ENCODE assay signal across 1 cellular context in the genomic region with DNA sequence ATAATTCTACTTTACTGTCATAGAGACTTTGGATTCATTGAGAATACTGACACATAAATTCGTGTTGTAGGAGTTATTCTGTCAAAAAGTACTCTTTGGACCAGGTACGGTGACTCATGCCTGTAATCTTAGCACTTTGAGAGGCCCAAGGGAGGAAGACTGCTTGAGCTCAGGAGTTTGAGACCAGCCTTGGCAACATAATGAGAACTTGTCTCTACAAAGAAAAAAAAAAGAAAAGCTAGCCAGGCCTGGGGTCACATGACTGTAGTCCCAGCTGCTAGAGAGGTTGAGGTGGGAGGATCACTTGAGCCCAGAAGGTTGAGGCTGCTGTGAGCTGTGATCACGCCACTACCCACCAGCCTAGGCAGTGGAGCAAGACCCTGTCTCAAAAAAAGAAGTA.
TF ChIP-seq lines count a peak whose summit lies in the region.

No MANE protein-coding gene starts in this region.

TF ChIP-seq in K562, 482 proteins besides CTCF, POLR2A, EP300 and RAD21 (continued from another document):
- TF ChIP-seq TFE3 (CRISPR knock-in tag; IDR thresholded peaks at IDR 0.05) (peak; percentile 58), EWSR1 (IDR thresholded peaks at IDR 0.05; ENCODE audit: borderline replicate concordance, low read depth, partially characterized antibody) (no peak), JUND (IDR thresholded peaks at IDR 0.05; ENCODE audit: borderline replicate concordance, low read depth, low read length) (peak; percentile 31; the same call in 1 of the 2 replicates), JUND (tag; IDR thresholded peaks at IDR 0.05; ENCODE audit: borderline replicate concordance, low read depth, low read length) (no peak), ZNF12 (CRISPR knock-in tag; IDR thresholded peaks at IDR 0.05) (no peak), TEAD2 (tag; IDR thresholded peaks at IDR 0.05) (no peak), ZNF444 (CRISPR knock-in tag; IDR thresholded peaks at IDR 0.05) (no peak), KAT8 (IDR thresholded peaks at IDR 0.05; ENCODE audit: low read depth) (no peak), CBFA2T2 (conservative IDR thresholded peaks at IDR 0.05) (0 out of 2 replicates have a peak, but pooled peaks have one; percentile 10), USF1 (CRISPR knock-in tag; IDR thresholded peaks at IDR 0.05) (no peak), L3MBTL2 (IDR thresholded peaks at IDR 0.05) (no peak), HEY1 (CRISPR knock-in tag; IDR thresholded peaks at IDR 0.05; ENCODE audit: borderline replicate concordance) (no peak), FOXP1 (CRISPR knock-in tag; IDR thresholded peaks at IDR 0.05) (no peak), ATF7 (IDR thresholded peaks at IDR 0.05) (no peak), ZBTB17 (CRISPR knock-in tag; IDR thresholded peaks at IDR 0.05) (no peak), BCL6 (CRISPR knock-in tag; IDR thresholded peaks at IDR 0.05) (no peak), ZNF384 (IDR thresholded peaks at IDR 0.05; ENCODE audit: low read depth, low read length) (peak; percentile 72), NELFE (IDR thresholded peaks at IDR 0.05; ENCODE audit: insufficient read depth, insufficient read length) (no peak), HDGF (IDR thresholded peaks at IDR 0.05) (no peak), ZNF134 (CRISPR knock-in tag; conservative IDR thresholded peaks at IDR 0.05) (no peak), PPARD (CRISPR knock-in tag; IDR thresholded peaks at IDR 0.05) (no peak), MXI1 (IDR thresholded peaks at IDR 0.05; ENCODE audit: low read depth, low read length) (no peak), ETS1 (conservative IDR thresholded peaks at IDR 0.05; ENCODE audit: control insufficient read depth, low read depth, low read length) (no peak), DIDO1 (tag; IDR thresholded peaks at IDR 0.05; ENCODE audit: low read depth) (no peak), CBFB (CRISPR knock-in tag; IDR thresholded peaks at IDR 0.05) (no peak), SRF (CRISPR knock-in tag; IDR thresholded peaks at IDR 0.05) (no peak), TCF3 (CRISPR knock-in tag; IDR thresholded peaks at IDR 0.05) (no peak), PURB (CRISPR knock-in tag; IDR thresholded peaks at IDR 0.05; ENCODE audit: low read depth) (no peak), USF2 (CRISPR knock-in tag; IDR thresholded peaks at IDR 0.05) (peak; percentile 57), TOE1 (IDR thresholded peaks at IDR 0.05; ENCODE audit: borderline replicate concordance) (0 out of 2 replicates have a peak, but pooled peaks have one; percentile 40), TOE1 (CRISPR knock-in tag; IDR thresholded peaks at IDR 0.05; ENCODE audit: borderline replicate concordance, low read depth) (no peak), EGR1 (conservative IDR thresholded peaks at IDR 0.05) (no peak)
- TF ChIP-seq, protein P1, sequence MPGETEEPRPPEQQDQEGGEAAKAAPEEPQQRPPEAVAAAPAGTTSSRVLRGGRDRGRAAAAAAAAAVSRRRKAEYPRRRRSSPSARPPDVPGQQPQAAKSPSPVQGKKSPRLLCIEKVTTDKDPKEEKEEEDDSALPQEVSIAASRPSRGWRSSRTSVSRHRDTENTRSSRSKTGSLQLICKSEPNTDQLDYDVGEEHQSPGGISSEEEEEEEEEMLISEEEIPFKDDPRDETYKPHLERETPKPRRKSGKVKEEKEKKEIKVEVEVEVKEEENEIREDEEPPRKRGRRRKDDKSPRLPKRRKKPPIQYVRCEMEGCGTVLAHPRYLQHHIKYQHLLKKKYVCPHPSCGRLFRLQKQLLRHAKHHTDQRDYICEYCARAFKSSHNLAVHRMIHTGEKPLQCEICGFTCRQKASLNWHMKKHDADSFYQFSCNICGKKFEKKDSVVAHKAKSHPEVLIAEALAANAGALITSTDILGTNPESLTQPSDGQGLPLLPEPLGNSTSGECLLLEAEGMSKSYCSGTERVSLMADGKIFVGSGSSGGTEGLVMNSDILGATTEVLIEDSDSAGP (CRISPR knock-in tag; IDR thresholded peaks at IDR 0.05), result no peak
- TF ChIP-seq, protein P2, sequence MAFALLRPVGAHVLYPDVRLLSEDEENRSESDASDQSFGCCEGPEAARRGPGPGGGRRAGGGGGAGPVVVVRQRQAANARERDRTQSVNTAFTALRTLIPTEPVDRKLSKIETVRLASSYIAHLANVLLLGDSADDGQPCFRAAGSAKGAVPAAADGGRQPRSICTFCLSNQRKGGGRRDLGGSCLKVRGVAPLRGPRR (CRISPR knock-in tag; IDR thresholded peaks at IDR 0.05), result no peak
- TF ChIP-seq, protein P3, sequence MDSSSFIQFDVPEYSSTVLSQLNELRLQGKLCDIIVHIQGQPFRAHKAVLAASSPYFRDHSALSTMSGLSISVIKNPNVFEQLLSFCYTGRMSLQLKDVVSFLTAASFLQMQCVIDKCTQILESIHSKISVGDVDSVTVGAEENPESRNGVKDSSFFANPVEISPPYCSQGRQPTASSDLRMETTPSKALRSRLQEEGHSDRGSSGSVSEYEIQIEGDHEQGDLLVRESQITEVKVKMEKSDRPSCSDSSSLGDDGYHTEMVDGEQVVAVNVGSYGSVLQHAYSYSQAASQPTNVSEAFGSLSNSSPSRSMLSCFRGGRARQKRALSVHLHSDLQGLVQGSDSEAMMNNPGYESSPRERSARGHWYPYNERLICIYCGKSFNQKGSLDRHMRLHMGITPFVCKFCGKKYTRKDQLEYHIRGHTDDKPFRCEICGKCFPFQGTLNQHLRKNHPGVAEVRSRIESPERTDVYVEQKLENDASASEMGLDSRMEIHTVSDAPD (CRISPR knock-in tag; IDR thresholded peaks at IDR 0.05), result no peak
- TF ChIP-seq, protein P4, sequence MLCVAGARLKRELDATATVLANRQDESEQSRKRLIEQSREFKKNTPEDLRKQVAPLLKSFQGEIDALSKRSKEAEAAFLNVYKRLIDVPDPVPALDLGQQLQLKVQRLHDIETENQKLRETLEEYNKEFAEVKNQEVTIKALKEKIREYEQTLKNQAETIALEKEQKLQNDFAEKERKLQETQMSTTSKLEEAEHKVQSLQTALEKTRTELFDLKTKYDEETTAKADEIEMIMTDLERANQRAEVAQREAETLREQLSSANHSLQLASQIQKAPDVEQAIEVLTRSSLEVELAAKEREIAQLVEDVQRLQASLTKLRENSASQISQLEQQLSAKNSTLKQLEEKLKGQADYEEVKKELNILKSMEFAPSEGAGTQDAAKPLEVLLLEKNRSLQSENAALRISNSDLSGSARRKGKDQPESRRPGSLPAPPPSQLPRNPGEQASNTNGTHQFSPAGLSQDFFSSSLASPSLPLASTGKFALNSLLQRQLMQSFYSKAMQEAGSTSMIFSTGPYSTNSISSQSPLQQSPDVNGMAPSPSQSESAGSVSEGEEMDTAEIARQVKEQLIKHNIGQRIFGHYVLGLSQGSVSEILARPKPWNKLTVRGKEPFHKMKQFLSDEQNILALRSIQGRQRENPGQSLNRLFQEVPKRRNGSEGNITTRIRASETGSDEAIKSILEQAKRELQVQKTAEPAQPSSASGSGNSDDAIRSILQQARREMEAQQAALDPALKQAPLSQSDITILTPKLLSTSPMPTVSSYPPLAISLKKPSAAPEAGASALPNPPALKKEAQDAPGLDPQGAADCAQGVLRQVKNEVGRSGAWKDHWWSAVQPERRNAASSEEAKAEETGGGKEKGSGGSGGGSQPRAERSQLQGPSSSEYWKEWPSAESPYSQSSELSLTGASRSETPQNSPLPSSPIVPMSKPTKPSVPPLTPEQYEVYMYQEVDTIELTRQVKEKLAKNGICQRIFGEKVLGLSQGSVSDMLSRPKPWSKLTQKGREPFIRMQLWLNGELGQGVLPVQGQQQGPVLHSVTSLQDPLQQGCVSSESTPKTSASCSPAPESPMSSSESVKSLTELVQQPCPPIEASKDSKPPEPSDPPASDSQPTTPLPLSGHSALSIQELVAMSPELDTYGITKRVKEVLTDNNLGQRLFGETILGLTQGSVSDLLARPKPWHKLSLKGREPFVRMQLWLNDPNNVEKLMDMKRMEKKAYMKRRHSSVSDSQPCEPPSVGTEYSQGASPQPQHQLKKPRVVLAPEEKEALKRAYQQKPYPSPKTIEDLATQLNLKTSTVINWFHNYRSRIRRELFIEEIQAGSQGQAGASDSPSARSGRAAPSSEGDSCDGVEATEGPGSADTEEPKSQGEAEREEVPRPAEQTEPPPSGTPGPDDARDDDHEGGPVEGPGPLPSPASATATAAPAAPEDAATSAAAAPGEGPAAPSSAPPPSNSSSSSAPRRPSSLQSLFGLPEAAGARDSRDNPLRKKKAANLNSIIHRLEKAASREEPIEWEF (CRISPR knock-in tag; IDR thresholded peaks at IDR 0.05), result no peak
TF ChIP-seq in K562: peak in this region for 9.
